In genomic region chr3:101781166-101781565, GRCh38 we compare ENCODE assay signal across 10 cellular contexts. TPM values are rescaled to one million over a fixed set of nuclear protein-coding genes. Genes with fewer than 3 reads are reported as not detected.
DNase-seq lines count a peak whose midpoint lies in the region; ATAC-seq and TF ChIP-seq lines count a peak whose summit lies in the region.
"Had no signal": no experiment of that assay in that cellular context is flagged by ENCODE, and none has a peak within 500 bp of the region (broad histone marks: within the 10 kb centered on the region; RNA-seq: fewer than 3 reads in every experiment).

No MANE protein-coding gene starts in this region.

- H3K56ac ChIP-seq in IMR-90 (ENCODE audit: extremely low read depth, insufficient read depth, low read length), result no peak overlapping the region
- H3K56ac ChIP-seq in mesendoderm (ENCODE audit: low read length), result no peak overlapping the region

- H3K36me3 ChIP-seq in CD8-positive, alpha-beta memory T cell (ENCODE audit: insufficient read depth, low read length), result peaks cover 16% of the 10 kb centered on the region
- H3K36me3 ChIP-seq in IMR-90 (ENCODE audit: control insufficient read depth, insufficient read depth, low read length), result peaks cover 21% of the 10 kb centered on the region
- peaks cover 25% of the 10 kb centered on the region for H3K36me3 ChIP-seq in neuron (ENCODE audit: insufficient read depth, low read length)
- no peaks in the 10 kb centered on the region for H3K36me3 ChIP-seq in right lobe of liver
- peaks cover 12% of the 10 kb centered on the region for H3K36me3 ChIP-seq in mesendoderm (ENCODE audit: control insufficient read depth, insufficient read depth, low read length)

- H3K9ac ChIP-seq in IMR-90 (ENCODE audit: low read depth, low read length) (no peak overlapping the region), mesendoderm (ENCODE audit: low read length) (no peak overlapping the region)

- dilution Hi-C loops in IMR-90 (cut with HindIII; ENCODE audit: low sequenced_read_pairs, unreplicated experiment), result no loop called here

- H3K36me3 Mint-ChIP-seq in CD8-positive, alpha-beta memory T cell, result peaks cover 10 to 52% (median 17%) of the 10 kb centered on the region in 3 donors
- H3K36me3 Mint-ChIP-seq in chondrocyte (ENCODE audit: low read depth), result peaks cover 26% of the 10 kb centered on the region

- CTCF ChIA-PET in CD8-positive, alpha-beta memory T cell (lab: Charles Lee), result interaction anchor here (1.5 kb wide), 1 partner anchor 22 kb away, joined by 3 read pairs; no protein-coding TSS in a partner anchor
- CTCF ChIA-PET in IMR-90 (lab: Yijun Ruan, JAX), result interaction anchor here (0.9 kb wide), 1 partner anchor 12 kb away, joined by 3 read pairs; no protein-coding TSS in a partner anchor

- H3K23ac ChIP-seq in IMR-90 (ENCODE audit: low read depth, low read length) (peak overlapping the region; percentile 35; the same call in 1 of the 2 replicates), mesendoderm (ENCODE audit: low read length) (no peak overlapping the region)

- H2BK15ac ChIP-seq in IMR-90 (ENCODE audit: low read depth, low read length) (no peak overlapping the region), mesendoderm (replicated peaks; ENCODE audit: low read depth) (no peak overlapping the region)

- H3K4me3 ChIP-seq in CD8-positive, alpha-beta memory T cell (ENCODE audit: low read length), result no peak overlapping the region
- 0 out of 2 replicates have a peak overlapping the region, but pooled peaks have one; percentile 1 for H3K4me3 ChIP-seq in IMR-90 (ENCODE audit: insufficient read depth, low read depth, low read length)
- peak overlapping the region; percentile 56 for H3K4me3 ChIP-seq in neuron (ENCODE audit: low read length)
- no peak overlapping the region for H3K4me3 ChIP-seq in right lobe of liver
- no peak overlapping the region for H3K4me3 ChIP-seq in mesendoderm (ENCODE audit: low read length)

- no peaks in the 10 kb centered on the region for H3K9me3 ChIP-seq in CD8-positive, alpha-beta memory T cell (ENCODE audit: low read length)
- H3K9me3 ChIP-seq in IMR-90 (ENCODE audit: control insufficient read depth, insufficient read depth, low read length), result no peaks in the 10 kb centered on the region
- H3K9me3 ChIP-seq in neuron (ENCODE audit: low read length), result no peaks in the 10 kb centered on the region
- H3K9me3 ChIP-seq in right lobe of liver, result no peaks in the 10 kb centered on the region

- no peak overlapping the region for H2AK9ac ChIP-seq in IMR-90 (replicated peaks; ENCODE audit: low read depth, low read length, poor library complexity)

- no peak overlapping the region for H3K27ac ChIP-seq in CD8-positive, alpha-beta memory T cell (ENCODE audit: low read depth, low read length)
- peak overlapping the region; percentile 8; the same call in 1 of the 2 replicates for H3K27ac ChIP-seq in IMR-90 (ENCODE audit: insufficient read depth, low read length)
- no peak overlapping the region for H3K27ac ChIP-seq in right lobe of liver
- H3K27ac ChIP-seq in mesendoderm (ENCODE audit: low read depth, low read length), result no peak overlapping the region

- H2AFZ ChIP-seq in IMR-90 (replicated peaks; ENCODE audit: low read length, poor library complexity), result no peak overlapping the region
- H2AFZ ChIP-seq in neuron (ENCODE audit: low read depth, low read length), result no peak overlapping the region

- peak overlapping the region in 6 of 7 donors; percentile 33 to 97 (median 94) for H3K4me3 Mint-ChIP-seq in CD8-positive, alpha-beta memory T cell
- peak overlapping the region; percentile 94 for H3K4me3 Mint-ChIP-seq in chondrocyte (ENCODE audit: unreplicated experiment)

- TF ChIP-seq CTCF in IMR-90 (conservative IDR thresholded peaks at IDR 0.05; ENCODE audit: low read depth, low read length), result no peak
- no peak for TF ChIP-seq CTCF in chondrocyte (IDR thresholded peaks at IDR 0.05)
- TF ChIP-seq CTCF in right lobe of liver (IDR thresholded peaks at IDR 0.05), result no peak

- peaks cover 2% of the 10 kb centered on the region for H3K79me2 ChIP-seq in mesendoderm (ENCODE audit: control insufficient read depth, insufficient read depth, low read length)

- intact Hi-C loops in IMR-90 (cut with micrococcal nuclease), result loop anchor here (2.0 kb wide), 2 partner anchors 46 to 56 kb away; partner anchors contain the start of gene CEP97
- intact Hi-C loops in right lobe of liver (cut with DNase I), result no loop called here

- H3K4ac ChIP-seq in IMR-90 (ENCODE audit: low read depth, low read length), result peak overlapping the region; percentile 29; the same call in 1 of the 2 replicates
- no peak overlapping the region for H3K4ac ChIP-seq in mesendoderm (ENCODE audit: low read depth, low read length)

- no TSS peak for BruUV-seq in IMR-90 (replicated peaks; lab: Mats Ljungman, UMichigan)

- H3K4me2 ChIP-seq in IMR-90 (ENCODE audit: low read depth, low read length) (peak overlapping the region; percentile 66), mesendoderm (ENCODE audit: low read length) (no peak overlapping the region)

- H3K4me1 Mint-ChIP-seq in CD8-positive, alpha-beta memory T cell, result peaks cover 58 to 71% (median 71%) of the 10 kb centered on the region in 3 donors
- H3K4me1 Mint-ChIP-seq in chondrocyte (ENCODE audit: low read depth), result peaks cover 30% of the 10 kb centered on the region

- H4K91ac ChIP-seq in IMR-90 (ENCODE audit: insufficient read depth, low read depth, low read length), result no peak overlapping the region

- no peaks in the 10 kb centered on the region for H3K9me3 Mint-ChIP-seq in CD8-positive, alpha-beta memory T cell
- no peaks in the 10 kb centered on the region for H3K9me3 Mint-ChIP-seq in chondrocyte (ENCODE audit: low read depth)
- H3K9me3 Mint-ChIP-seq: central memory CD8-positive, alpha-beta T cell had no signal

- no peak for TF ChIP-seq RAD21 in IMR-90 (IDR thresholded peaks at IDR 0.05; ENCODE audit: low read length)

- POLR2A ChIA-PET in CD8-positive, alpha-beta memory T cell (lab: Charles Lee), result no interaction called here
- POLR2A ChIA-PET in IMR-90 (lab: Charles Lee; ENCODE audit: unreplicated experiment), result interaction anchor here (0.5 kb wide), 1 partner anchor 187 kb away, joined by 3 read pairs; no protein-coding TSS in a partner anchor

- H3K27me3 ChIP-seq in CD8-positive, alpha-beta memory T cell (ENCODE audit: insufficient read depth, low read length, poor library complexity, severe bottlenecking), result no peaks in the 10 kb centered on the region
- H3K27me3 ChIP-seq in IMR-90 (ENCODE audit: control insufficient read depth, insufficient read depth, low read length), result no peaks in the 10 kb centered on the region
- no peaks in the 10 kb centered on the region for H3K27me3 ChIP-seq in neuron (ENCODE audit: insufficient read depth, low read length)
- H3K27me3 ChIP-seq in right lobe of liver, result no peaks in the 10 kb centered on the region
- H3K27me3 ChIP-seq in mesendoderm (ENCODE audit: insufficient read depth, low read length, poor library complexity), result no peaks in the 10 kb centered on the region

- H3K14ac ChIP-seq in IMR-90 (replicated peaks; ENCODE audit: low read depth, low read length), result 0 out of 2 replicates have a peak overlapping the region, but pooled peaks have one; percentile 27

- H3K4me1 ChIP-seq in CD8-positive, alpha-beta memory T cell (ENCODE audit: insufficient read depth, low read length), result peaks cover 64% of the 10 kb centered on the region
- H3K4me1 ChIP-seq in IMR-90 (ENCODE audit: control insufficient read depth, insufficient read depth, low read length), result peaks cover 5% of the 10 kb centered on the region; the same call in 1 of the 2 replicates
- peaks cover 30% of the 10 kb centered on the region for H3K4me1 ChIP-seq in neuron (ENCODE audit: insufficient read depth, low read length)
- peaks cover 0 to 5% (median 0%) of the 10 kb centered on the region in 4 donors for H3K4me1 ChIP-seq in right lobe of liver
- H3K4me1 ChIP-seq in mesendoderm (ENCODE audit: control insufficient read depth, low read depth, low read length), result no peaks in the 10 kb centered on the region

- H2AK5ac ChIP-seq in IMR-90 (ENCODE audit: low read depth, low read length) (no peak overlapping the region), mesendoderm (ENCODE audit: low read length) (no peak overlapping the region)

- peak overlapping the region; percentile 7; the same call in 1 of the 2 replicates for H3K18ac ChIP-seq in IMR-90 (ENCODE audit: low read depth, low read length)
- no peak overlapping the region for H3K18ac ChIP-seq in mesendoderm (ENCODE audit: low read length)

- ATAC-seq in IMR-90 (ENCODE audit: low read depth), result no peak
- no peak for ATAC-seq in right lobe of liver
- no peak for ATAC-seq in GM21786 (IDR thresholded peaks at IDR 0.05; ENCODE audit: unreplicated experiment)
- ATAC-seq in GM21528 (IDR thresholded peaks at IDR 0.05; ENCODE audit: low FRiP score, unreplicated experiment), result no peak

- H4K8ac ChIP-seq in IMR-90 (ENCODE audit: low read depth in 2 of 2, low read length in 2 of 2) (peak overlapping the region in 1 of 2 experiments; percentile 66; a peak in 2 of 4 replicates), mesendoderm (ENCODE audit: low read depth, low read length) (no peak overlapping the region)

- H2BK5ac ChIP-seq in IMR-90 (ENCODE audit: low read depth, low read length, poor library complexity, severe bottlenecking), result peak overlapping the region; percentile 73
- no peak overlapping the region for H2BK5ac ChIP-seq in mesendoderm (ENCODE audit: low read length)

- no peak overlapping the region for H4K5ac ChIP-seq in IMR-90 (ENCODE audit: low read depth, low read length)
- no peak overlapping the region for H4K5ac ChIP-seq in mesendoderm (ENCODE audit: low read length)

- in situ Hi-C loops in IMR-90 (cut with MboI; ENCODE audit: low sequenced_read_pairs), result no loop called here

- peak overlapping the region in 7 of 8 donors; percentile 10 to 98 (median 97) for H3K27ac Mint-ChIP-seq in CD8-positive, alpha-beta memory T cell
- H3K27ac Mint-ChIP-seq in chondrocyte (ENCODE audit: unreplicated experiment), result peak overlapping the region; percentile 94

- TF ChIP-seq POLR2A in IMR-90 (IDR thresholded peaks at IDR 0.05; ENCODE audit: low read depth, low read length), result no peak
- TF ChIP-seq POLR2A in right lobe of liver (IDR thresholded peaks at IDR 0.05), result no peak

- H4K20me1 ChIP-seq in IMR-90 (ENCODE audit: insufficient read depth, low read length), result no peaks in the 10 kb centered on the region

- H3K9me1 ChIP-seq in IMR-90 (ENCODE audit: insufficient read depth, low read length), result peaks cover 3% of the 10 kb centered on the region; the same call in 1 of the 2 replicates

- peaks cover 0 to 3% of the 10 kb centered on the region in 2 donors for H3K27me3 Mint-ChIP-seq in CD8-positive, alpha-beta memory T cell
- no peaks in the 10 kb centered on the region for H3K27me3 Mint-ChIP-seq in chondrocyte (ENCODE audit: low read depth)
- H3K27me3 Mint-ChIP-seq: central memory CD8-positive, alpha-beta T cell had no signal

- H2BK120ac ChIP-seq in IMR-90 (ENCODE audit: low read depth, low read length), result peak overlapping the region; percentile 45
- no peak overlapping the region for H2BK120ac ChIP-seq in mesendoderm (ENCODE audit: low read depth, low read length)

- H3K79me1 ChIP-seq in IMR-90 (ENCODE audit: low read depth in 1 of 2, low read length in 2 of 2) (peaks cover 23 to 44% of the 10 kb centered on the region in 2 experiments; a peak in 3 of 4 replicates), mesendoderm (ENCODE audit: low read length) (no peaks in the 10 kb centered on the region)

- H2BK20ac ChIP-seq in IMR-90 (ENCODE audit: low read depth, low read length), result peak overlapping the region; percentile 54

- DNase-seq in CD8-positive, alpha-beta memory T cell, result no peak
- no peak for DNase-seq in IMR-90
- DNase-seq in chondrocyte (ENCODE audit: low spot score), result no peak
- no peak for DNase-seq in right lobe of liver
- no peak for DNase-seq in mesendoderm
- DNase-seq: activated CD4-positive, alpha-beta T cell treated with anti-CD3 and anti-CD28 coated beads, Interleukin-2, amount 50 U/mL, for 4 hours had no signal

RNA-seq across cellular contexts. Expression of gene NXPE3, which starts 2.2 kb away (rescaled TPM):
- total RNA-seq in CD8-positive, alpha-beta memory T cell, result 10 to 100 TPM; 16.2 to 17.2 TPM
- polyA plus RNA-seq in CD8-positive, alpha-beta memory T cell, result 37.4 TPM
- total RNA-seq in IMR-90 (2012; rRNA removed) (23.1 and 23.8 TPM in 2 replicates), chondrocyte (20.3 to 27.1 TPM (median 20.4 TPM) in 3 replicates), right lobe of liver (1 to 10 TPM in 5 of 6 experiments, under 1 TPM in 1; 0.75 to 2.9 (median 1.7) TPM)
- 18.5 and 20.0 TPM in 2 replicates for polyA plus RNA-seq in IMR-90 (2012; rRNA removed)
- polyA plus RNA-seq in IMR-90 (2012; cell fraction: cytosol; rRNA removed), result 11.3 and 12.6 TPM in 2 replicates
- 9.4 and 12.0 TPM in 2 replicates for polyA plus RNA-seq in IMR-90 (2012; cell fraction: nucleus; rRNA removed; ENCODE audit: low replicate concordance)
- polyA plus RNA-seq in mesendoderm (2013, experiment 1 of 2), result 11.3 TPM
- 10.8 TPM for polyA plus RNA-seq in mesendoderm (2013, experiment 2 of 2)

RNA-seq across cellular contexts. Expression of gene CEP97, which starts 56.8 kb away (rescaled TPM):
- total RNA-seq in CD8-positive, alpha-beta memory T cell, result 10 to 100 TPM; 16.6 to 17.3 TPM
- polyA plus RNA-seq in CD8-positive, alpha-beta memory T cell, result 4.5 TPM
- 21.9 TPM in 2 replicates for total RNA-seq in IMR-90 (2012; rRNA removed)
- polyA plus RNA-seq in IMR-90 (2012; rRNA removed), result 1.2 and 2.0 TPM in 2 replicates
- polyA plus RNA-seq in IMR-90 (2012; cell fraction: cytosol; rRNA removed), result 0.23 and 0.32 TPM in 2 replicates
- polyA plus RNA-seq in IMR-90 (2012; cell fraction: nucleus; rRNA removed; ENCODE audit: low replicate concordance), result 0.41 and 2.1 TPM in 2 replicates
- 8.5 to 13.7 TPM (median 11.8 TPM) in 3 replicates for total RNA-seq in chondrocyte
- 1 to 10 TPM; 2.2 to 3.8 (median 2.7) TPM for total RNA-seq in right lobe of liver
- 3.4 TPM for polyA plus RNA-seq in mesendoderm (2013, experiment 1 of 2)
- 3.5 TPM for polyA plus RNA-seq in mesendoderm (2013, experiment 2 of 2)

Comparison
In these comparisons a context has a peak if more than half of its experiments do, and no peak if none do; other contexts are left out.
1. H3K4me3 ChIP-seq: peak in IMR-90 (single experiment) and neuron (single experiment); none in CD8-positive, alpha-beta memory T cell (single experiment), right lobe of liver (0 of 3) and mesendoderm (single experiment).